ENCODE assay signal across 8 cellular contexts in genomic region chr11:62544521-62545436, GRCh38. TPM values are rescaled to one million over a fixed set of nuclear protein-coding genes. Genes with fewer than 3 reads are reported as not detected.
DNase-seq lines count a peak whose midpoint lies in the region; ATAC-seq, FAIRE-seq and TF ChIP-seq lines count a peak whose summit lies in the region.

No MANE protein-coding gene starts in this region.

- H3K27me3 Mint-ChIP-seq in CD8-positive, alpha-beta memory T cell = peaks cover 0 to 3% of the 10 kb centered on the region in 2 donors
- peaks cover 20% of the 10 kb centered on the region for H3K27me3 Mint-ChIP-seq in stimulated activated naive CD8-positive, alpha-beta T cell treated with anti-CD3 and anti-CD28 coated beads, Interleukin-15, amount 100 ng/mL, for 72 hours

- H3K36me3 ChIP-seq in CD8-positive, alpha-beta memory T cell (ENCODE audit: insufficient read depth, low read length) = no peaks in the 10 kb centered on the region
- peaks cover 11 to 27% of the 10 kb centered on the region in 2 experiments for H3K36me3 ChIP-seq in keratinocyte (ENCODE audit: control insufficient read depth in 2 of 2, extremely low read depth in 1 of 2, insufficient read depth in 2 of 2, low read length in 2 of 2)

- peaks cover 32% of the 10 kb centered on the region for H4K20me1 ChIP-seq in keratinocyte (ENCODE audit: control insufficient read depth, extremely low read depth, insufficient read depth, low read length)

- H3K4me3 Mint-ChIP-seq in CD8-positive, alpha-beta memory T cell = peak overlapping the region; percentile 92 to 99 (median 98)
- H3K4me3 Mint-ChIP-seq in stimulated activated naive CD8-positive, alpha-beta T cell treated with anti-CD3 and anti-CD28 coated beads, Interleukin-15, amount 100 ng/mL, for 72 hours = peak overlapping the region; percentile 95 to 96

- peaks cover 56 to 77% (median 61%) of the 10 kb centered on the region in 3 donors for H3K4me1 Mint-ChIP-seq in CD8-positive, alpha-beta memory T cell
- H3K4me1 Mint-ChIP-seq in stimulated activated naive CD8-positive, alpha-beta T cell treated with anti-CD3 and anti-CD28 coated beads, Interleukin-15, amount 100 ng/mL, for 72 hours = peaks cover 80% of the 10 kb centered on the region

- H3K4me2 ChIP-seq in keratinocyte (ENCODE audit: control insufficient read depth, extremely low read depth, insufficient read depth, low read depth, low read length) = peak overlapping the region; percentile 98

- peak in 2 of 5 donors; percentile 31 to 60 for DNase-seq in CD8-positive, alpha-beta memory T cell
- peak; percentile 25 for DNase-seq in LHCN-M2 (ENCODE audit: low read depth)
- no peak for DNase-seq in astrocyte of the cerebellum (ENCODE audit: low read depth)
- no peak for DNase-seq in keratinocyte (ENCODE audit: low read depth, low spot score)
- no peak for DNase-seq in stimulated activated naive CD8-positive, alpha-beta T cell treated with anti-CD3 and anti-CD28 coated beads, Interleukin-15, amount 100 ng/mL, for 72 hours
- no peak for DNase-seq in left lobe of liver (ENCODE audit: low spot score)
- no peak for DNase-seq in HPDE6-E6E7 (ENCODE audit: extremely low spot score)

- dilution Hi-C loops in keratinocyte (cut with MboI; ENCODE audit: extremely low pct_ligation_motif_present, low sequenced_read_pairs) = no loop called here

- H3K4me1 ChIP-seq in CD8-positive, alpha-beta memory T cell (ENCODE audit: insufficient read depth, low read length) = peaks cover 54% of the 10 kb centered on the region
- H3K4me1 ChIP-seq in keratinocyte (ENCODE audit: control insufficient read depth, extremely low read depth, insufficient read depth, low read length) = peaks cover 59% of the 10 kb centered on the region

- no peak for FAIRE-seq in keratinocyte (lab: Jason Lieb, UNC)

- H3K27me3 ChIP-seq in CD8-positive, alpha-beta memory T cell (ENCODE audit: insufficient read depth, low read length, poor library complexity, severe bottlenecking) = no peaks in the 10 kb centered on the region
- no peaks in the 10 kb centered on the region for H3K27me3 ChIP-seq in keratinocyte (ENCODE audit: control insufficient read depth, extremely low read depth, insufficient read depth, low read length)

- TF ChIP-seq CTCF in astrocyte of the cerebellum (IDR thresholded peaks at IDR 0.05; ENCODE audit: low read depth, low read length, missing control alignments) = no peak
- TF ChIP-seq CTCF in keratinocyte (optimal IDR thresholded peaks at IDR 0.05 in 1 of 3, IDR thresholded peaks at IDR 0.05 in 1 of 3, conservative IDR thresholded peaks at IDR 0.05 in 1 of 3; ENCODE audit: extremely low read depth in 1 of 3, insufficient read depth in 2 of 3, low read length in 3 of 3) = no peak

- peak overlapping the region; percentile 76 for H3K4me3 ChIP-seq in CD8-positive, alpha-beta memory T cell (ENCODE audit: low read length)
- H3K4me3 ChIP-seq in astrocyte of the cerebellum (ENCODE audit: low read depth, low read length) (peak overlapping the region; percentile 98), keratinocyte (ENCODE audit: control insufficient read depth in 2 of 3, extremely low read depth in 1 of 3, insufficient read depth in 2 of 3, low read depth in 1 of 3, low read length in 3 of 3) (peak overlapping the region; percentile 86 to 100 (median 89))

- CTCF ChIA-PET in CD8-positive, alpha-beta memory T cell (lab: Charles Lee) = interaction anchor here (1.1 to 7.7 kb wide), 6 partner anchors 8 to 151 kb away, joined by 3 to 203 read pairs (median 56); partner anchors contain the start of gene TUT1

- H2AFZ ChIP-seq in keratinocyte (ENCODE audit: control insufficient read depth, low read length) = no peak overlapping the region

- peak; percentile 11 for ATAC-seq in stimulated activated naive CD8-positive, alpha-beta T cell treated with anti-CD3 and anti-CD28 coated beads, Interleukin-15, amount 100 ng/mL, for 72 hours
- no peak for ATAC-seq in left lobe of liver
- no peak for ATAC-seq in esophagus mucosa

- H3K27ac Mint-ChIP-seq in CD8-positive, alpha-beta memory T cell = peak overlapping the region; percentile 92 to 100 (median 97)
- H3K27ac Mint-ChIP-seq in stimulated activated naive CD8-positive, alpha-beta T cell treated with anti-CD3 and anti-CD28 coated beads, Interleukin-15, amount 100 ng/mL, for 72 hours = peak overlapping the region; percentile 44 to 61

- H3K9me1 ChIP-seq in keratinocyte (ENCODE audit: control insufficient read depth, extremely low read depth, insufficient read depth, low read length) = peaks cover 6% of the 10 kb centered on the region

- in situ Hi-C loops in astrocyte of the cerebellum (cut with HindIII; ENCODE audit: low sequenced_read_pairs) = no loop called here

- no peaks in the 10 kb centered on the region for H3K9me3 ChIP-seq in CD8-positive, alpha-beta memory T cell (ENCODE audit: low read length)
- no peaks in the 10 kb centered on the region for H3K9me3 ChIP-seq in keratinocyte (ENCODE audit: control insufficient read depth, low read depth, low read length)

- no peaks in the 10 kb centered on the region for H3K9me3 Mint-ChIP-seq in CD8-positive, alpha-beta memory T cell
- H3K9me3 Mint-ChIP-seq in stimulated activated naive CD8-positive, alpha-beta T cell treated with anti-CD3 and anti-CD28 coated beads, Interleukin-15, amount 100 ng/mL, for 72 hours = no peaks in the 10 kb centered on the region

- peaks cover 67% of the 10 kb centered on the region for H3K79me2 ChIP-seq in keratinocyte (ENCODE audit: control insufficient read depth, insufficient read depth, low read length)

- peaks cover 0 to 33% (median 0%) of the 10 kb centered on the region in 3 donors for H3K36me3 Mint-ChIP-seq in CD8-positive, alpha-beta memory T cell

- H3K9ac ChIP-seq in keratinocyte (ENCODE audit: control insufficient read depth, extremely low read depth, insufficient read depth, low read length) = peak overlapping the region; percentile 93

- POLR2A ChIA-PET in CD8-positive, alpha-beta memory T cell (lab: Charles Lee) = interaction anchor here (0.8 to 11.9 kb wide), 3 partner anchors 11 to 182 kb away, joined by 3 to 193 read pairs (median 11); partner anchors contain the start of gene HNRNPUL2

- peak overlapping the region; percentile 96 for H3K27ac ChIP-seq in CD8-positive, alpha-beta memory T cell (ENCODE audit: low read depth, low read length)
- peak overlapping the region; percentile 94 for H3K27ac ChIP-seq in keratinocyte (ENCODE audit: control insufficient read depth, insufficient read depth, low read length)

RNA-seq across cellular contexts. Expression of gene AHNAK, which starts 1.8 kb away (rescaled TPM):
- total RNA-seq in CD8-positive, alpha-beta memory T cell = 100 to 1,000 TPM; 187 to 193 TPM
- 125 TPM for polyA plus RNA-seq in CD8-positive, alpha-beta memory T cell
- total RNA-seq in LHCN-M2 (2014; rRNA removed) (313 and 332 TPM in 2 replicates), left lobe of liver (115 TPM), esophagus mucosa (931 TPM)
- 160 TPM for polyA plus RNA-seq in LHCN-M2 (2012)
- polyA plus RNA-seq in keratinocyte = 195 to 220 TPM (median 207 TPM) in 3 replicates
- polyA plus RNA-seq in keratinocyte (2011; ENCODE audit: low read depth) = 177 TPM
- 69.0 and 81.5 TPM in 2 replicates for polyA plus RNA-seq in keratinocyte (2011; cell fraction: cytosol; rRNA removed)
- polyA plus RNA-seq in keratinocyte (2011; cell fraction: nucleus; rRNA removed) = 933 and 1,273 TPM in 2 replicates
- polyA plus RNA-seq in keratinocyte (2012; ENCODE audit: low replicate concordance) = 296 and 367 TPM in 2 replicates
- polyA minus RNA-seq in keratinocyte = 503 to 1,127 TPM (median 686 TPM) in 3 replicates
- polyA minus RNA-seq in keratinocyte (2011; cell fraction: cytosol; rRNA and poly(A)+ RNA removed) = 209 TPM
- polyA minus RNA-seq in keratinocyte (2011; cell fraction: nucleus; rRNA and poly(A)+ RNA removed) = 2,164 and 3,990 TPM in 2 replicates

RNA-seq across cellular contexts. Expression of gene EEF1G, which starts 28.9 kb away (rescaled TPM):
- 1,000 to 10,000 TPM; 1,800 to 1,846 TPM for total RNA-seq in CD8-positive, alpha-beta memory T cell
- polyA plus RNA-seq in CD8-positive, alpha-beta memory T cell = 1,157 TPM
- total RNA-seq in LHCN-M2 (2014; rRNA removed) = 1,532 and 1,571 TPM in 2 replicates
- polyA plus RNA-seq in LHCN-M2 (2012) = 1,893 TPM
- polyA plus RNA-seq in keratinocyte = 1,553 to 1,943 TPM (median 1,735 TPM) in 3 replicates
- 533 TPM for polyA plus RNA-seq in keratinocyte (2011; ENCODE audit: low read depth)
- 1,489 and 2,026 TPM in 2 replicates for polyA plus RNA-seq in keratinocyte (2011; cell fraction: cytosol; rRNA removed)
- polyA plus RNA-seq in keratinocyte (2011; cell fraction: nucleus; rRNA removed) = 533 and 561 TPM in 2 replicates
- polyA plus RNA-seq in keratinocyte (2012; ENCODE audit: low replicate concordance) = 1,577 and 1,717 TPM in 2 replicates
- 1,076 to 1,632 TPM (median 1,456 TPM) in 3 replicates for polyA minus RNA-seq in keratinocyte
- polyA minus RNA-seq in keratinocyte (2011; cell fraction: cytosol; rRNA and poly(A)+ RNA removed) = 1,594 TPM
- 251 and 310 TPM in 2 replicates for polyA minus RNA-seq in keratinocyte (2011; cell fraction: nucleus; rRNA and poly(A)+ RNA removed)
- 441 TPM for total RNA-seq in left lobe of liver
- total RNA-seq in esophagus mucosa = 1,515 TPM

RNA-seq across cellular contexts. Expression of gene TUT1, which starts 46.5 kb away (rescaled TPM):
- 10 to 100 TPM; 30.8 to 32.7 TPM for total RNA-seq in CD8-positive, alpha-beta memory T cell
- 13.7 TPM for polyA plus RNA-seq in CD8-positive, alpha-beta memory T cell
- 9.0 and 9.8 TPM in 2 replicates for total RNA-seq in LHCN-M2 (2014; rRNA removed)
- 8.8 TPM for polyA plus RNA-seq in LHCN-M2 (2012)
- 10.1 to 12.3 TPM (median 10.5 TPM) in 3 replicates for polyA plus RNA-seq in keratinocyte
- 4.3 TPM for polyA plus RNA-seq in keratinocyte (2011; ENCODE audit: low read depth)
- 4.7 and 7.8 TPM in 2 replicates for polyA plus RNA-seq in keratinocyte (2011; cell fraction: cytosol; rRNA removed)
- polyA plus RNA-seq in keratinocyte (2011; cell fraction: nucleus; rRNA removed) = 31.6 and 35.4 TPM in 2 replicates
- 10.6 and 11.7 TPM in 2 replicates for polyA plus RNA-seq in keratinocyte (2012; ENCODE audit: low replicate concordance)
- polyA minus RNA-seq in keratinocyte = 5.7 to 10.8 TPM (median 9.4 TPM) in 3 replicates
- 7.5 TPM for polyA minus RNA-seq in keratinocyte (2011; cell fraction: cytosol; rRNA and poly(A)+ RNA removed)
- 9.0 and 14.4 TPM in 2 replicates for polyA minus RNA-seq in keratinocyte (2011; cell fraction: nucleus; rRNA and poly(A)+ RNA removed)
- total RNA-seq in left lobe of liver = 32.6 TPM
- 9.3 TPM for total RNA-seq in esophagus mucosa

RNA-seq across cellular contexts. Expression of gene MTA2, which starts 56.9 kb away (rescaled TPM):
- total RNA-seq in CD8-positive, alpha-beta memory T cell = 100 to 1,000 TPM; 248 to 263 TPM
- 37.4 TPM for polyA plus RNA-seq in CD8-positive, alpha-beta memory T cell
- total RNA-seq in LHCN-M2 (2014; rRNA removed) = 142 and 149 TPM in 2 replicates
- polyA plus RNA-seq in LHCN-M2 (2012) = 66.8 TPM
- 29.4 to 44.3 TPM (median 39.7 TPM) in 3 replicates for polyA plus RNA-seq in keratinocyte
- polyA plus RNA-seq in keratinocyte (2011; ENCODE audit: low read depth) = 36.0 TPM
- 25.2 and 30.6 TPM in 2 replicates for polyA plus RNA-seq in keratinocyte (2011; cell fraction: cytosol; rRNA removed)
- polyA plus RNA-seq in keratinocyte (2011; cell fraction: nucleus; rRNA removed) = 65.7 and 66.8 TPM in 2 replicates
- 49.0 and 96.6 TPM in 2 replicates for polyA plus RNA-seq in keratinocyte (2012; ENCODE audit: low replicate concordance)
- 56.3 to 107 TPM (median 107 TPM) in 3 replicates for polyA minus RNA-seq in keratinocyte
- polyA minus RNA-seq in keratinocyte (2011; cell fraction: cytosol; rRNA and poly(A)+ RNA removed) = 43.5 TPM
- 43.9 and 54.5 TPM in 2 replicates for polyA minus RNA-seq in keratinocyte (2011; cell fraction: nucleus; rRNA and poly(A)+ RNA removed)
- 24.4 TPM for total RNA-seq in left lobe of liver
- 88.4 TPM for total RNA-seq in esophagus mucosa
